Comparison of ENCODE assay signal across 8 cellular contexts in the genomic region with DNA sequence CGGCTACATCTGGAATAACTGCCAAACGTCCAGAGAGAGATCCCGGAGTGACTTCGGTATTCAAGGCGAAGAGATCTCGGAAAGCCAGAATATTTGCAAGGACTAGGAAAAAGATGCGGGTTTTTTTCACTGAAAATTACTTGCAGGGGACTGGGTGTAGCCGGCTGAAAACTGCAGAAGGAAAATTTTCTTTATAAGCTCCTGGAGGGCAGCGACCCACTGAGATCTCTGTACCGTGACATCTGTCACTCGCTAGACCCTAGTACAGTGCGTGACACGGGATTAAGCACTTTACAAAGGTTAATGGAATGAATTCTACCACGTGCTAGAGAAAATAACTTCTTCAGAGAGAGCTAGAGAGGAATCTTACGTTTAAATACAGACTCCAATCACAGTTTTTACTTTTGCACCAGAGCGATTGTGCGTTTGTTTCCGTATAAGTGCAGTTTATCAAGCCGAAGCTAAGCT. TPM values are rescaled to one million over a fixed set of nuclear protein-coding genes. Genes with fewer than 3 reads are reported as not detected.
DNase-seq lines count a peak whose midpoint lies in the region; ATAC-seq and TF ChIP-seq lines count a peak whose summit lies in the region.

No MANE protein-coding gene starts in this region.

- H3K9me3 ChIP-seq in CD8-positive, alpha-beta T cell (ENCODE audit: low read length): no peaks in the 10 kb centered on the region
- H3K9me3 ChIP-seq in NT2/D1 (ENCODE audit: insufficient read depth, low read length) (no peaks in the 10 kb centered on the region), neuronal stem cell (replicated peaks in 1 of 2; ENCODE audit: control insufficient read depth in 2 of 2, insufficient read depth in 1 of 2, low read depth in 1 of 2, low read length in 2 of 2) (no peaks in the 10 kb centered on the region)

- H3K27me3 Mint-ChIP-seq in CD8-positive, alpha-beta T cell (ENCODE audit: low read depth): peaks cover 2% of the 10 kb centered on the region
- H3K27me3 Mint-ChIP-seq in endothelial cell (ENCODE audit: unreplicated experiment): peaks cover 20% of the 10 kb centered on the region

- H2BK12ac ChIP-seq in neuronal stem cell (ENCODE audit: low read length): no peak overlapping the region

- H3K9me3 Mint-ChIP-seq in CD8-positive, alpha-beta T cell: no peaks in the 10 kb centered on the region
- no peaks in the 10 kb centered on the region for H3K9me3 Mint-ChIP-seq in endothelial cell (ENCODE audit: unreplicated experiment)

- no peak overlapping the region for H3K14ac ChIP-seq in neuronal stem cell (ENCODE audit: low read length)

- H2AK5ac ChIP-seq in neuronal stem cell (ENCODE audit: low read depth, low read length): no peak overlapping the region

- peak overlapping the region; percentile 63 for H3K27ac ChIP-seq in CD8-positive, alpha-beta T cell (ENCODE audit: low read depth, low read length)
- no peak overlapping the region for H3K27ac ChIP-seq in neuronal stem cell (replicated peaks; ENCODE audit: low read length)

- H3K36me3 ChIP-seq in CD8-positive, alpha-beta T cell (ENCODE audit: insufficient read depth, low read length): no peaks in the 10 kb centered on the region
- no peaks in the 10 kb centered on the region for H3K36me3 ChIP-seq in NT2/D1 (ENCODE audit: insufficient read depth, insufficient read length, low read length)
- H3K36me3 ChIP-seq in neuronal stem cell (replicated peaks in 1 of 2; ENCODE audit: control insufficient read depth in 2 of 2, insufficient read depth in 2 of 2, low read length in 2 of 2): no peaks in the 10 kb centered on the region

- H3K4me3 Mint-ChIP-seq in CD8-positive, alpha-beta T cell: peak overlapping the region; percentile 91
- peak overlapping the region; percentile 93 for H3K4me3 Mint-ChIP-seq in endothelial cell (ENCODE audit: unreplicated experiment)

- POLR2A ChIA-PET in CD8-positive, alpha-beta T cell (lab: Charles Lee): interaction anchor here (1.0 to 1.7 kb wide), 2 partner anchors 9 to 35 kb away, joined by 3 read pairs; no protein-coding TSS in a partner anchor

- no peak for ATAC-seq in CD8-positive, alpha-beta T cell
- ATAC-seq in HG03025 (IDR thresholded peaks at IDR 0.05; ENCODE audit: low FRiP score, unreplicated experiment) (no peak), HG03139 (IDR thresholded peaks at IDR 0.05; ENCODE audit: unreplicated experiment) (no peak)

- H2BK5ac ChIP-seq in neuronal stem cell (ENCODE audit: low read length): no peak overlapping the region

- H3K4me2 ChIP-seq in neuronal stem cell (ENCODE audit: insufficient read depth, low read length, poor library complexity, severe bottlenecking): peak overlapping the region; percentile 71

- no peak overlapping the region for H4K8ac ChIP-seq in neuronal stem cell (ENCODE audit: low read depth, low read length)

- no peak overlapping the region for H4K91ac ChIP-seq in neuronal stem cell (ENCODE audit: low read depth, low read length, poor library complexity)

- CTCF ChIA-PET in CD8-positive, alpha-beta T cell (lab: Charles Lee): interaction anchor here (0.6 to 1.5 kb wide), 2 partner anchors 9 to 35 kb away, joined by 4 read pairs; no protein-coding TSS in a partner anchor

- intact Hi-C loops in CD8-positive, alpha-beta T cell (cut with DNase I, micrococcal nuclease): loop anchor here (1.0 to 10.0 kb wide), 8 partner anchors 34 to 1795 kb away; partner anchors contain the start of genes QDPR (in 2 of the 2), DCAF16 (in 1 of the 2), MED28 (in 1 of the 2) and NCAPG (in 1 of the 2)

- peak overlapping the region; percentile 97 for H2AFZ ChIP-seq in neuronal stem cell (ENCODE audit: low read length)

- H3K27me3 ChIP-seq in CD8-positive, alpha-beta T cell (ENCODE audit: insufficient read depth, low read length): no peaks in the 10 kb centered on the region
- H3K27me3 ChIP-seq in NT2/D1 (ENCODE audit: insufficient read depth, insufficient read length) (peaks cover 23% of the 10 kb centered on the region), neuronal stem cell (ENCODE audit: control insufficient read depth in 3 of 3, insufficient read depth in 3 of 3, low read depth in 1 of 3, low read length in 3 of 3) (peaks cover 0 to 32% (median 2%) of the 10 kb centered on the region in 3 experiments)

- peak overlapping the region; percentile 9 for H3K27ac Mint-ChIP-seq in CD8-positive, alpha-beta T cell
- H3K27ac Mint-ChIP-seq in endothelial cell (ENCODE audit: unreplicated experiment): peak overlapping the region; percentile 75

- H3K4me3 ChIP-seq in CD8-positive, alpha-beta T cell (ENCODE audit: low read depth, low read length): peak overlapping the region; percentile 98
- H3K4me3 ChIP-seq in NT2/D1 (ENCODE audit: insufficient read length, low read depth) (peak overlapping the region; percentile 65), neuronal stem cell (ENCODE audit: low read length in 2 of 2) (peak overlapping the region; percentile 73 to 90)

- no peak for DNase-seq in CD8-positive, alpha-beta T cell
- DNase-seq in NT2/D1 (ENCODE audit: low read depth, low spot score) (no peak), endothelial cell (ENCODE audit: low spot score) (no peak), neuronal stem cell (ENCODE audit: low spot score) (no peak), AML-193 (lab: John Stamatoyannopoulos, UW) (no peak), T1000 (lab: John Stamatoyannopoulos, UW) (no peak)

- no peaks in the 10 kb centered on the region for H3K79me1 ChIP-seq in neuronal stem cell (ENCODE audit: low read depth, low read length)

- no peak overlapping the region for H3K23ac ChIP-seq in neuronal stem cell (ENCODE audit: low read depth, low read length, poor library complexity)

- no peak overlapping the region for H2BK120ac ChIP-seq in neuronal stem cell (ENCODE audit: low read depth, low read length)

- no CpG with 5 or more reads among the region's 19 CpGs for WGBS in neuronal stem cell (ENCODE audit: extremely low coverage in 2 of 2, insufficient read length in 2 of 2, insufficient replicate concordance in 1 of 2), 2 donors

- H3K9ac ChIP-seq in NT2/D1 (ENCODE audit: insufficient read length, low read depth) (peak overlapping the region; percentile 76), neuronal stem cell (ENCODE audit: low read depth, low read length, poor library complexity) (no peak overlapping the region)

- H3K4me1 Mint-ChIP-seq in CD8-positive, alpha-beta T cell (ENCODE audit: low read depth): peaks cover 20% of the 10 kb centered on the region
- H3K4me1 Mint-ChIP-seq in endothelial cell (ENCODE audit: unreplicated experiment): peaks cover 12% of the 10 kb centered on the region

- no peak overlapping the region for H2BK15ac ChIP-seq in neuronal stem cell (ENCODE audit: low read length)

- H3K4ac ChIP-seq in neuronal stem cell (ENCODE audit: low read length): no peak overlapping the region

- peak overlapping the region; percentile 91 for H3K18ac ChIP-seq in neuronal stem cell (ENCODE audit: low read length)

- peaks cover 18% of the 10 kb centered on the region for H3K4me1 ChIP-seq in CD8-positive, alpha-beta T cell (ENCODE audit: insufficient read depth, low read length)
- no peaks in the 10 kb centered on the region for H3K4me1 ChIP-seq in NT2/D1 (ENCODE audit: insufficient read depth, insufficient read length)
- peaks cover 0 to 6% of the 10 kb centered on the region in 2 donors for H3K4me1 ChIP-seq in neuronal stem cell (ENCODE audit: control insufficient read depth in 2 of 2, insufficient read depth in 1 of 2, low read depth in 1 of 2, low read length in 2 of 2)

- peaks cover 9% of the 10 kb centered on the region for H3K36me3 Mint-ChIP-seq in CD8-positive, alpha-beta T cell
- H3K36me3 Mint-ChIP-seq in endothelial cell (ENCODE audit: low read depth, unreplicated experiment): peaks cover 7% of the 10 kb centered on the region

- TF ChIP-seq CTCF in CD8-positive, alpha-beta T cell (IDR thresholded peaks at IDR 0.05): no peak
- no peak for TF ChIP-seq CTCF in endothelial cell (IDR thresholded peaks at IDR 0.05; ENCODE audit: unreplicated experiment)

RNA-seq across cellular contexts. Expression of gene LCORL, which starts 1.1 kb away (rescaled TPM):
- 1 to 10 TPM; 5.3 to 7.5 TPM for total RNA-seq in CD8-positive, alpha-beta T cell
- total RNA-seq in endothelial cell (ENCODE audit: unreplicated experiment): 18.4 TPM
- polyA plus RNA-seq in neuronal stem cell (2013, experiment 1 of 2): 26.7 TPM
- polyA plus RNA-seq in neuronal stem cell (2013, experiment 2 of 2): 26.9 TPM
